16 cellular contexts compared by ENCODE assay signal in genomic region chr6:107727096-107727757, GRCh38.
DNase-seq lines count a peak whose midpoint lies in the region; ATAC-seq and TF ChIP-seq lines count a peak whose summit lies in the region.
"Had no signal": no experiment of that assay in that cellular context is flagged by ENCODE, and none has a peak within 500 bp of the region (broad histone marks: within the 10 kb centered on the region; RNA-seq: fewer than 3 reads in every experiment).

No MANE protein-coding gene starts in this region.

- H3K27ac Mint-ChIP-seq in activated naive CD4-positive, alpha-beta T cell treated with anti-CD3 and anti-CD28 coated beads for 36 hours, result no peak overlapping the region
- H3K27ac Mint-ChIP-seq in activated naive CD4-positive, alpha-beta T cell treated with anti-CD3 and anti-CD28 coated beads, Interleukin-2, amount 10 ng/mL, durations not matched to agents 7 days and 5 days, result no peak overlapping the region
- peak overlapping the region; percentile 79 to 84 for H3K27ac Mint-ChIP-seq in T-cell
- peak overlapping the region; percentile 85 to 90 for H3K27ac Mint-ChIP-seq in effector memory CD8-positive, alpha-beta T cell
- peak overlapping the region; percentile 74 for H3K27ac Mint-ChIP-seq in stimulated activated naive CD8-positive, alpha-beta T cell treated with anti-CD3 and anti-CD28 coated beads, Interleukin-15, Interleukin-2, amounts not matched to agents 100 ng/mL and 50 ng/mL, for 24 hours
- H3K27ac Mint-ChIP-seq: CD14-positive monocyte had no signal

- no peak overlapping the region for H3K4me3 ChIP-seq in ascending aorta
- H3K4me3 ChIP-seq: dorsolateral prefrontal cortex, lower lobe of right lung, mucosa of descending colon, prostate gland had no signal

- no peaks in the 10 kb centered on the region for H3K9me3 ChIP-seq in ascending aorta
- H3K9me3 ChIP-seq: lower lobe of right lung, mucosa of descending colon, neutrophil, prostate gland had no signal

- H3K4me3 Mint-ChIP-seq in activated naive CD4-positive, alpha-beta T cell treated with anti-CD3 and anti-CD28 coated beads for 36 hours, result peak overlapping the region; percentile 2
- H3K4me3 Mint-ChIP-seq in activated naive CD4-positive, alpha-beta T cell treated with anti-CD3 and anti-CD28 coated beads, Interleukin-2, amount 10 ng/mL, durations not matched to agents 7 days and 5 days, result no peak overlapping the region
- H3K4me3 Mint-ChIP-seq in T-cell, result peak overlapping the region; percentile 25 to 70 (median 65)
- H3K4me3 Mint-ChIP-seq in effector memory CD8-positive, alpha-beta T cell, result peak overlapping the region; percentile 86
- H3K4me3 Mint-ChIP-seq in stimulated activated naive CD8-positive, alpha-beta T cell treated with anti-CD3 and anti-CD28 coated beads, Interleukin-15, Interleukin-2, amounts not matched to agents 100 ng/mL and 50 ng/mL, for 24 hours, result peak overlapping the region; percentile 74
- H3K4me3 Mint-ChIP-seq: CD14-positive monocyte had no signal

- H3K4me1 Mint-ChIP-seq in activated naive CD4-positive, alpha-beta T cell treated with anti-CD3 and anti-CD28 coated beads for 36 hours (ENCODE audit: low read depth), result peaks cover 75% of the 10 kb centered on the region
- peaks cover 85% of the 10 kb centered on the region for H3K4me1 Mint-ChIP-seq in activated naive CD4-positive, alpha-beta T cell treated with anti-CD3 and anti-CD28 coated beads, Interleukin-2, amount 10 ng/mL, durations not matched to agents 7 days and 5 days
- peaks cover 86 to 90% (median 89%) of the 10 kb centered on the region in 3 donors for H3K4me1 Mint-ChIP-seq in T-cell
- H3K4me1 Mint-ChIP-seq in effector memory CD8-positive, alpha-beta T cell (ENCODE audit: low read depth in 2 of 2), result peaks cover 56 to 66% of the 10 kb centered on the region in 2 donors
- H3K4me1 Mint-ChIP-seq in stimulated activated naive CD8-positive, alpha-beta T cell treated with anti-CD3 and anti-CD28 coated beads, Interleukin-15, Interleukin-2, amounts not matched to agents 100 ng/mL and 50 ng/mL, for 24 hours (ENCODE audit: low read depth), result peaks cover 93% of the 10 kb centered on the region

- TF ChIP-seq CTCF in ascending aorta (IDR thresholded peaks at IDR 0.05), result no peak

- peaks cover 5% of the 10 kb centered on the region for H3K36me3 Mint-ChIP-seq in activated naive CD4-positive, alpha-beta T cell treated with anti-CD3 and anti-CD28 coated beads for 36 hours (ENCODE audit: low read depth)
- peaks cover 44% of the 10 kb centered on the region for H3K36me3 Mint-ChIP-seq in activated naive CD4-positive, alpha-beta T cell treated with anti-CD3 and anti-CD28 coated beads, Interleukin-2, amount 10 ng/mL, durations not matched to agents 7 days and 5 days
- H3K36me3 Mint-ChIP-seq in T-cell, result peaks cover 21% of the 10 kb centered on the region
- peaks cover 37% of the 10 kb centered on the region for H3K36me3 Mint-ChIP-seq in effector memory CD8-positive, alpha-beta T cell (ENCODE audit: insufficient read depth)
- H3K36me3 Mint-ChIP-seq in stimulated activated naive CD8-positive, alpha-beta T cell treated with anti-CD3 and anti-CD28 coated beads, Interleukin-15, Interleukin-2, amounts not matched to agents 100 ng/mL and 50 ng/mL, for 24 hours (ENCODE audit: low read depth), result no peaks in the 10 kb centered on the region
- H3K36me3 Mint-ChIP-seq: CD14-positive monocyte had no signal

- no peak overlapping the region for H3K27ac ChIP-seq in ascending aorta
- H3K27ac ChIP-seq: dorsolateral prefrontal cortex, lower lobe of right lung, neutrophil, prostate gland had no signal

- no peak for DNase-seq in activated naive CD4-positive, alpha-beta T cell treated with anti-CD3 and anti-CD28 coated beads for 36 hours
- DNase-seq in activated naive CD4-positive, alpha-beta T cell treated with anti-CD3 and anti-CD28 coated beads, Interleukin-2, amount 10 ng/mL, durations not matched to agents 7 days and 5 days, result no peak
- DNase-seq in T-cell (no peak), ascending aorta (ENCODE audit: low spot score in 2 of 2) (no peak), cerebellar nuclear complex (lab: John Stamatoyannopoulos, UW) (no peak)
- no peak for DNase-seq in effector memory CD8-positive, alpha-beta T cell
- DNase-seq: dorsolateral prefrontal cortex, KG1, lower lobe of right lung, mucosa of descending colon, NCI-H446, trophoblast cell had no signal

- POLR2A ChIA-PET in T-cell (lab: Charles Lee), result interaction anchor here in 1 of 2 donors (0.6 to 1.3 kb wide), 2 partner anchors 95 to 1198 kb away, joined by 5 to 7 read pairs; no protein-coding TSS in a partner anchor

- intact Hi-C loops in activated naive CD4-positive, alpha-beta T cell treated with anti-CD3 and anti-CD28 coated beads for 36 hours (cut with micrococcal nuclease), result loop anchor here (10.0 kb wide), 3 partner anchors 838 to 1632 kb away; partner anchors contain the start of gene FOXO3
- intact Hi-C loops in ascending aorta (cut with DNase I), result no loop called here

- no peaks in the 10 kb centered on the region for H3K36me3 ChIP-seq in ascending aorta
- H3K36me3 ChIP-seq: lower lobe of right lung, neutrophil, prostate gland had no signal

- no peaks in the 10 kb centered on the region for H3K27me3 ChIP-seq in ascending aorta

- ATAC-seq in T-cell (replicated peaks in 1 of 4), result no peak
- ATAC-seq in effector memory CD8-positive, alpha-beta T cell (replicated peaks), result no peak

- CTCF ChIA-PET in activated naive CD4-positive, alpha-beta T cell treated with anti-CD3 and anti-CD28 coated beads for 36 hours (lab: Charles Lee), result interaction anchor here (1.0 to 8.2 kb wide), 13 partner anchors 13 to 144 kb away, joined by 3 to 89 read pairs (median 5); partner anchors contain the start of gene SCML4
- CTCF ChIA-PET in activated naive CD4-positive, alpha-beta T cell treated with anti-CD3 and anti-CD28 coated beads, Interleukin-2, amount 10 ng/mL, durations not matched to agents 7 days and 5 days (lab: Charles Lee), result interaction anchor here (0.9 to 6.7 kb wide), 2 partner anchors 10 to 141 kb away, joined by 3 to 53 read pairs; no protein-coding TSS in a partner anchor
- CTCF ChIA-PET in T-cell (lab: Charles Lee), result interaction anchor here in 1 of 2 donors (0.7 to 5.9 kb wide), 20 partner anchors 8 to 537 kb away, joined by 3 to 49 read pairs (median 4); no protein-coding TSS in a partner anchor

- no peaks in the 10 kb centered on the region for H3K9me3 Mint-ChIP-seq in activated naive CD4-positive, alpha-beta T cell treated with anti-CD3 and anti-CD28 coated beads for 36 hours
- no peaks in the 10 kb centered on the region for H3K9me3 Mint-ChIP-seq in activated naive CD4-positive, alpha-beta T cell treated with anti-CD3 and anti-CD28 coated beads, Interleukin-2, amount 10 ng/mL, durations not matched to agents 7 days and 5 days
- no peaks in the 10 kb centered on the region for H3K9me3 Mint-ChIP-seq in T-cell
- no peaks in the 10 kb centered on the region for H3K9me3 Mint-ChIP-seq in effector memory CD8-positive, alpha-beta T cell
- H3K9me3 Mint-ChIP-seq in stimulated activated naive CD8-positive, alpha-beta T cell treated with anti-CD3 and anti-CD28 coated beads, Interleukin-15, Interleukin-2, amounts not matched to agents 100 ng/mL and 50 ng/mL, for 24 hours, result no peaks in the 10 kb centered on the region

- H3K27me3 Mint-ChIP-seq in activated naive CD4-positive, alpha-beta T cell treated with anti-CD3 and anti-CD28 coated beads for 36 hours (ENCODE audit: low read depth), result no peaks in the 10 kb centered on the region
- H3K27me3 Mint-ChIP-seq in activated naive CD4-positive, alpha-beta T cell treated with anti-CD3 and anti-CD28 coated beads, Interleukin-2, amount 10 ng/mL, durations not matched to agents 7 days and 5 days, result no peaks in the 10 kb centered on the region
- no peaks in the 10 kb centered on the region for H3K27me3 Mint-ChIP-seq in T-cell
- no peaks in the 10 kb centered on the region for H3K27me3 Mint-ChIP-seq in effector memory CD8-positive, alpha-beta T cell
- no peaks in the 10 kb centered on the region for H3K27me3 Mint-ChIP-seq in stimulated activated naive CD8-positive, alpha-beta T cell treated with anti-CD3 and anti-CD28 coated beads, Interleukin-15, Interleukin-2, amounts not matched to agents 100 ng/mL and 50 ng/mL, for 24 hours

- H3K4me1 ChIP-seq in ascending aorta, result no peaks in the 10 kb centered on the region
- H3K4me1 ChIP-seq: lower lobe of right lung, prostate gland had no signal

Comparison
In these comparisons a context has a peak if more than half of its experiments do, and no peak if none do; other contexts are left out.
1. H3K27ac Mint-ChIP-seq: peak in T-cell (2 of 2), effector memory CD8-positive, alpha-beta T cell (2 of 2) and stimulated activated naive CD8-positive, alpha-beta T cell treated with anti-CD3 and anti-CD28 coated beads, Interleukin-15, Interleukin-2, amounts not matched to agents 100 ng/mL and 50 ng/mL, for 24 hours (single experiment); none in activated naive CD4-positive, alpha-beta T cell treated with anti-CD3 and anti-CD28 coated beads for 36 hours (single experiment) and activated naive CD4-positive, alpha-beta T cell treated with anti-CD3 and anti-CD28 coated beads, Interleukin-2, amount 10 ng/mL, durations not matched to agents 7 days and 5 days (single experiment).